ENCODE assay signal across 23 cellular contexts in genomic region chr14:26088260-26088659, GRCh38.
"Had no signal": no experiment of that assay in that cellular context is flagged by ENCODE, and none has a peak within 500 bp of the region (broad histone marks: within the 10 kb centered on the region; RNA-seq: fewer than 3 reads in every experiment).

No MANE protein-coding gene starts in this region.

- ATAC-seq: activated CD8-positive, alpha-beta T cell treated with anti-CD3 and anti-CD28 coated beads for 36 hours; activated T-cell treated with anti-CD3 and anti-CD28 coated beads, Interleukin-2, amount 50 U/mL, for 4 hours; esophagus mucosa; left colon; lower lobe of right lung; T-helper 17 cell had no signal

- H3K36me3 Mint-ChIP-seq: activated naive CD4-positive, alpha-beta T cell treated with anti-CD3 and anti-CD28 coated beads, Interleukin-2, amount 50 U/mL, for 24 hours; mesothelial cell of epicardium had no signal

- FAIRE-seq: colon, islet of Langerhans had no signal

- DNase-seq: activated B cell treated with CpG ODN at 0.5 μM for 24 hours; activated CD4-positive, alpha-beta T cell treated with anti-CD3 and anti-CD28 coated beads for 48 hours; activated CD8-positive, alpha-beta T cell treated with anti-CD3 and anti-CD28 coated beads for 36 hours; activated effector memory CD4-positive, alpha-beta T cell treated with anti-CD3 and anti-CD28 coated beads, Interleukin-2, amount 50 U/mL, for 16 hours; activated T-cell treated with anti-CD3 and anti-CD28 coated beads, Interleukin-2, amount 50 U/mL, for 4 hours; adrenal gland; hippocampal formation; left colon; lower lobe of right lung; nephron progenitor cell; stimulated activated CD4-positive, alpha-beta T cell treated with anti-CD3 and anti-CD28 coated beads, Interleukin-4, amount 100 ng/mL, for 24 hours; stimulated activated CD8-positive, alpha-beta memory T cell treated with anti-CD3 and anti-CD28 coated beads, Interleukin-4, amount 100 ng/mL, for 48 hours; stimulated activated naive CD4-positive, alpha-beta T cell treated with Interleukin-2 at 50 U/mL for 16 hours; T-helper 17 cell; trophoblast cell had no signal

- H3K27me3 Mint-ChIP-seq: activated B cell treated with CpG ODN at 0.5 μM for 24 hours; activated CD8-positive, alpha-beta T cell treated with anti-CD3 and anti-CD28 coated beads for 36 hours; activated naive CD4-positive, alpha-beta T cell treated with anti-CD3 and anti-CD28 coated beads, Interleukin-2, amount 50 U/mL, for 24 hours; progenitor cell of endocrine pancreas; T-helper 17 cell had no signal

- H3K27ac ChIP-seq: adrenal gland, lower lobe of right lung, right atrium auricular region, skin epidermis had no signal

- H3K36me3 ChIP-seq: adrenal gland, lower lobe of right lung, right atrium auricular region had no signal

- H3K9me3 ChIP-seq: adrenal gland, lower lobe of right lung, right atrium auricular region had no signal

- H3K9me3 Mint-ChIP-seq: mesothelial cell of epicardium, nephron progenitor cell had no signal

- H3K4me3 ChIP-seq: adrenal gland, lower lobe of right lung, right atrium auricular region, skin epidermis had no signal

- H3K4me3 Mint-ChIP-seq: activated B cell treated with CpG ODN at 0.5 μM for 24 hours; activated CD8-positive, alpha-beta T cell treated with anti-CD3 and anti-CD28 coated beads for 36 hours; activated naive CD4-positive, alpha-beta T cell treated with anti-CD3 and anti-CD28 coated beads, Interleukin-2, amount 50 U/mL, for 24 hours; activated T-cell treated with anti-CD3 and anti-CD28 coated beads, Interleukin-2, amount 50 U/mL, for 4 hours; mesothelial cell of epicardium; nephron progenitor cell; T-helper 17 cell had no signal

- H3K4me1 ChIP-seq: adrenal gland, lower lobe of right lung, right atrium auricular region had no signal

- H3K4me1 Mint-ChIP-seq: activated B cell treated with CpG ODN at 0.5 μM for 24 hours; activated naive CD4-positive, alpha-beta T cell treated with anti-CD3 and anti-CD28 coated beads, Interleukin-2, amount 50 U/mL, for 24 hours; mesothelial cell of epicardium; nephron progenitor cell; T-helper 17 cell had no signal

- H3K27me3 ChIP-seq: adrenal gland, right atrium auricular region had no signal

- H3K27ac Mint-ChIP-seq: activated B cell treated with CpG ODN at 0.5 μM for 24 hours; activated CD8-positive, alpha-beta T cell treated with anti-CD3 and anti-CD28 coated beads for 36 hours; activated naive CD4-positive, alpha-beta T cell treated with anti-CD3 and anti-CD28 coated beads, Interleukin-2, amount 50 U/mL, for 24 hours; mesothelial cell of epicardium; nephron progenitor cell; progenitor cell of endocrine pancreas; T-helper 17 cell had no signal
